In the genomic region with DNA sequence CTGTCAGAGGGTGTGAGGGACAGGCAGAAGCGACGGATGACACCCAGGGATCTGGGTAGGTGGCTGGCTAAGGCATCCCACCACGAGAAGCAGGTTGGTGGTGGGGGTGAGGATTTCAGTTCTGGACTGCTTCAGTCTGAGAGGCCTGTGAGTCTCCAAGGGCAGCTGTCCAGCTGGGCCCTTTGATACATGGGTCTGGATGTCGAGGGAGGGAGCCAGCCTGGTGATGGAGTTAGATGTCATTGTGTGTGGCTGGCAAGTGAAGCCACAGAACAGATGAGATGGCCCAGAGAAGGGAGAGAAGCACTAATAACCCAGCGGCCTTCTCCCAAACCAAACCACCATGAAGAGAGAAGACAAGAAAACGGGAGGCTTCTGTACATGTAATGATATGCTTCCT, we compare ENCODE assay signal across 29 cellular contexts. TPM values are rescaled to one million over a fixed set of nuclear protein-coding genes. Genes with fewer than 3 reads are reported as not detected.
DNase-seq lines count a peak whose midpoint lies in the region; ATAC-seq and TF ChIP-seq lines count a peak whose summit lies in the region.
"Had no signal": no experiment of that assay in that cellular context is flagged by ENCODE, and none has a peak within 500 bp of the region (broad histone marks: within the 10 kb centered on the region; RNA-seq: fewer than 3 reads in every experiment).

No MANE protein-coding gene starts in this region.

- CTCF ChIA-PET in MCF 10A (lab: Yijun Ruan, JAX): interaction anchor here (0.6 kb wide), 1 partner anchor 448 kb away, joined by 3 read pairs; no protein-coding TSS in a partner anchor

- H3K4me3 ChIP-seq in breast epithelium: no peak overlapping the region
- H3K4me3 ChIP-seq: K562, mucosa of descending colon, prostate gland, thyroid gland had no signal

- H3K27me3 ChIP-seq in breast epithelium: no peaks in the 10 kb centered on the region
- H3K27me3 ChIP-seq: thyroid gland had no signal

- H3K4me1 Mint-ChIP-seq in MCF 10A (ENCODE audit: insufficient read depth, unreplicated experiment): peaks cover 4% of the 10 kb centered on the region

- no peaks in the 10 kb centered on the region for H3K4me1 ChIP-seq in breast epithelium
- H3K4me1 ChIP-seq: prostate gland, thyroid gland had no signal

- DNase-seq in breast epithelium (ENCODE audit: low spot score in 2 of 2): no peak
- DNase-seq in MCF 10A (ENCODE audit: unreplicated experiment): no peak
- peak in 33 of 51 donors; percentile 15 to 83 (median 54) for DNase-seq in hypothalamus (lab: John Stamatoyannopoulos, UW)
- peak; percentile 39 for DNase-seq in occipital lobe (lab: John Stamatoyannopoulos, UW)
- DNase-seq in GM10266 (ENCODE audit: extremely low spot score): no peak
- no peak for DNase-seq in mesenteric fat pad (ENCODE audit: low spot score)
- DNase-seq: activated CD4-positive, alpha-beta T cell treated with anti-CD3 and anti-CD28 coated beads, Interleukin-2, amount 10 ng/mL, durations not matched to agents 7 days and 5 days; activated naive CD4-positive, alpha-beta T cell treated with anti-CD3 and anti-CD28 coated beads for 36 hours; activated T-cell treated with anti-CD3 and anti-CD28 coated beads, Interleukin-2, amount 50 U/mL, for 24 hours; aorta; CD8-positive, alpha-beta T cell; HCEC 1CT; mucosa of descending colon; NCI-H1105; NCI-H2081; NCI-H226; SHP77; stimulated activated naive CD4-positive, alpha-beta T cell treated with Interleukin-2 at 50 U/mL for 16 hours; SW 1271; T1000; thyroid gland; WERI-Rb-1 had no signal

- no peak for TF ChIP-seq POLR2A in breast epithelium (IDR thresholded peaks at IDR 0.05)

- H3K4me3 Mint-ChIP-seq in MCF 10A (ENCODE audit: unreplicated experiment): no peak overlapping the region
- H3K4me3 Mint-ChIP-seq: activated CD4-positive, alpha-beta T cell treated with anti-CD3 and anti-CD28 coated beads, Interleukin-2, amount 10 ng/mL, durations not matched to agents 7 days and 5 days; activated naive CD4-positive, alpha-beta T cell treated with anti-CD3 and anti-CD28 coated beads for 36 hours; activated T-cell treated with anti-CD3 and anti-CD28 coated beads, Interleukin-2, amount 50 U/mL, for 24 hours; CD8-positive, alpha-beta T cell; central memory CD8-positive, alpha-beta T cell; neural crest cell had no signal

- no TSS peak for BruUV-seq in MCF 10A (replicated peaks; lab: Mats Ljungman, UMichigan)

- peak overlapping the region; percentile 59 to 76 for H3K27ac ChIP-seq in breast epithelium
- H3K27ac ChIP-seq: prostate gland, thyroid gland, WERI-Rb-1 had no signal

- H3K36me3 ChIP-seq in breast epithelium: no peaks in the 10 kb centered on the region
- H3K36me3 ChIP-seq: prostate gland had no signal

- TF ChIP-seq CTCF in breast epithelium (IDR thresholded peaks at IDR 0.05) (no peak), MCF 10A (IDR thresholded peaks at IDR 0.05; ENCODE audit: unreplicated experiment) (no peak), GM10266 (IDR thresholded peaks at IDR 0.05; ENCODE audit: control insufficient read depth, insufficient read depth, low read depth, missing control alignments) (no peak)

- H3K9me3 Mint-ChIP-seq in MCF 10A (ENCODE audit: unreplicated experiment): no peaks in the 10 kb centered on the region
- H3K9me3 Mint-ChIP-seq: activated CD4-positive, alpha-beta T cell treated with anti-CD3 and anti-CD28 coated beads, Interleukin-2, amount 10 ng/mL, durations not matched to agents 7 days and 5 days; activated naive CD4-positive, alpha-beta T cell treated with anti-CD3 and anti-CD28 coated beads for 36 hours; activated T-cell treated with anti-CD3 and anti-CD28 coated beads, Interleukin-2, amount 50 U/mL, for 24 hours; CD8-positive, alpha-beta T cell; central memory CD8-positive, alpha-beta T cell; neural crest cell had no signal

- POLR2A ChIA-PET in MCF 10A (lab: Yijun Ruan, JAX): interaction anchor here (1.3 kb wide), 1 partner anchor 10 kb away, joined by 5 read pairs; no protein-coding TSS in a partner anchor

- H3K27ac Mint-ChIP-seq in MCF 10A (ENCODE audit: low read depth, unreplicated experiment): no peak overlapping the region
- H3K27ac Mint-ChIP-seq: activated CD4-positive, alpha-beta T cell treated with anti-CD3 and anti-CD28 coated beads, Interleukin-2, amount 10 ng/mL, durations not matched to agents 7 days and 5 days; activated naive CD4-positive, alpha-beta T cell treated with anti-CD3 and anti-CD28 coated beads for 36 hours; activated T-cell treated with anti-CD3 and anti-CD28 coated beads, Interleukin-2, amount 50 U/mL, for 24 hours; CD8-positive, alpha-beta T cell had no signal

- no peak for ATAC-seq in GM19023 (IDR thresholded peaks at IDR 0.05; ENCODE audit: unreplicated experiment)
- ATAC-seq in HG03025 (IDR thresholded peaks at IDR 0.05; ENCODE audit: low FRiP score, unreplicated experiment): no peak
- ATAC-seq: CD8-positive, alpha-beta T cell; K562; mucosa of descending colon; Panc1 had no signal

- no peaks in the 10 kb centered on the region for H3K9me3 ChIP-seq in breast epithelium
- H3K9me3 ChIP-seq: mucosa of descending colon, prostate gland, thyroid gland had no signal

- no peaks in the 10 kb centered on the region for H3K27me3 Mint-ChIP-seq in MCF 10A (ENCODE audit: insufficient read depth, unreplicated experiment)
- H3K27me3 Mint-ChIP-seq: activated CD4-positive, alpha-beta T cell treated with anti-CD3 and anti-CD28 coated beads, Interleukin-2, amount 10 ng/mL, durations not matched to agents 7 days and 5 days; activated T-cell treated with anti-CD3 and anti-CD28 coated beads, Interleukin-2, amount 50 U/mL, for 24 hours; central memory CD8-positive, alpha-beta T cell had no signal

- intact Hi-C loops in breast epithelium (cut with DNase I; ENCODE audit: low total_unique reads): no loop called here
- intact Hi-C loops in MCF 10A (cut with micrococcal nuclease): no loop called here

- peaks cover 39% of the 10 kb centered on the region for H3K36me3 Mint-ChIP-seq in MCF 10A (ENCODE audit: insufficient read depth, unreplicated experiment)

RNA-seq across cellular contexts. Expression of a gene that starts 11.1 kb away (rescaled TPM):
- 10 to 100 TPM; 14.4 to 20.3 (median 15.8) TPM for total RNA-seq in breast epithelium
- total RNA-seq in MCF 10A (2022): 34.3 and 41.9 TPM in 2 replicates
- 11.5 TPM for total RNA-seq in occipital lobe
- 15.8 TPM for total RNA-seq in mesenteric fat pad

Comparison
In these comparisons a context has a peak if more than half of its experiments do, and no peak if none do; other contexts are left out.
1. DNase-seq: peak in hypothalamus (33 of 51) and occipital lobe (single experiment); none in breast epithelium (0 of 2), MCF 10A (single experiment), GM10266 (single experiment) and mesenteric fat pad (single experiment).